ENCODE assay signal across 18 cellular contexts in the genomic region with DNA sequence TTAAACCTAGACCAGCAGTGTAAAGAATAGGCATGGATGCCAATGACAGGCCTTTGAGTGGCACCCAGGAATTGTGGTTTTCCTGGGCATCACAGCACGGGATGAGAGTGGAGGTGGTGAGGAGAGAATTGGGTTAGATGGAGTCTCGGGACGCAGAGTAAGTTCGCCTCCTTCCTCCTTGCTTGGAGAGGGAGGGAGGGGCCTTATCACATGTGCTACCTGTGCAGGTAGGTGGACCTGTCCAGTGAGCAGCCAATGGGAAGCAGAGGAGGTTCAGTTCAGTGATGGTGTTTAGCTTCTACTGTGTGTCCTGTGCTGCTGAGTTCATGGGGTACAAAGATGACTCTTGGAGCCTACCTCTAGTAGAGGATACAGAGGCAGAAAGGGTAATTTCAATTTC. TPM values are rescaled to one million over a fixed set of nuclear protein-coding genes. Genes with fewer than 3 reads are reported as not detected.
DNase-seq lines count a peak whose midpoint lies in the region; ATAC-seq, FAIRE-seq and TF ChIP-seq lines count a peak whose summit lies in the region.
"Had no signal": no experiment of that assay in that cellular context is flagged by ENCODE, and none has a peak within 500 bp of the region (broad histone marks: within the 10 kb centered on the region; RNA-seq: fewer than 3 reads in every experiment).

No MANE protein-coding gene starts in this region.

- H3K4me1 ChIP-seq in CD4-positive, CD25-positive, alpha-beta regulatory T cell (ENCODE audit: control insufficient read depth, insufficient read depth, low read length, poor library complexity, severe bottlenecking), result peaks cover 27% of the 10 kb centered on the region
- no peaks in the 10 kb centered on the region for H3K4me1 ChIP-seq in astrocyte (ENCODE audit: insufficient read depth, low read length)
- H3K4me1 ChIP-seq in subcutaneous abdominal adipose tissue (ENCODE audit: control insufficient read depth in 5 of 5, insufficient read depth in 5 of 5, low read length in 5 of 5), result peaks cover 5 to 42% (median 36%) of the 10 kb centered on the region in 5 donors
- H3K4me1 ChIP-seq: A549 had no signal

- FAIRE-seq in astrocyte (lab: Jason Lieb, UNC), result no peak
- FAIRE-seq: A549 had no signal

- intact Hi-C loops in activated CD4-positive, alpha-beta T cell treated with anti-CD3 and anti-CD28 coated beads for 36 hours (cut with DNase I, micrococcal nuclease), result no loop called here

- H4K20me1 ChIP-seq in astrocyte (ENCODE audit: insufficient read depth, low read length), result peaks cover 77% of the 10 kb centered on the region

- H3K4me3 Mint-ChIP-seq in CD4-positive, CD25-positive, alpha-beta regulatory T cell, result peak overlapping the region in 2 of 4 donors; percentile 5 to 13
- H3K4me3 Mint-ChIP-seq in astrocyte (ENCODE audit: unreplicated experiment) (peak overlapping the region; percentile 20), naive B cell (peak overlapping the region in 2 of 8 donors; percentile 0 to 76)
- H3K4me3 Mint-ChIP-seq in activated CD4-positive, alpha-beta T cell treated with anti-CD3 and anti-CD28 coated beads for 36 hours, result no peak overlapping the region
- H3K4me3 Mint-ChIP-seq: CD4-positive, alpha-beta T cell; GM23338 had no signal

- H2AFZ ChIP-seq in astrocyte (ENCODE audit: low read depth, low read length), result no peak overlapping the region
- H2AFZ ChIP-seq: GM23338 had no signal

- H3K36me3 ChIP-seq in CD4-positive, CD25-positive, alpha-beta regulatory T cell (ENCODE audit: control insufficient read depth, insufficient read depth, low read length), result no peaks in the 10 kb centered on the region
- no peaks in the 10 kb centered on the region for H3K36me3 ChIP-seq in astrocyte (ENCODE audit: insufficient read depth, low read length)
- peaks cover 0 to 5% (median 3%) of the 10 kb centered on the region in 5 donors for H3K36me3 ChIP-seq in subcutaneous abdominal adipose tissue (ENCODE audit: control insufficient read depth in 5 of 5, insufficient read depth in 5 of 5, low read length in 5 of 5)

- no peak for DNase-seq in CD4-positive, CD25-positive, alpha-beta regulatory T cell
- no peak for DNase-seq in astrocyte (ENCODE audit: low read depth)
- no peak for DNase-seq in naive B cell
- DNase-seq in activated CD4-positive, alpha-beta T cell treated with anti-CD3 and anti-CD28 coated beads for 36 hours, result no peak
- DNase-seq in SKM-1 (lab: John Stamatoyannopoulos, UW; ENCODE audit: unreplicated experiment), result no peak
- DNase-seq in activated naive CD4-positive, alpha-beta T cell (lab: John Stamatoyannopoulos, UW), result no peak
- no peak for DNase-seq in activated T-cell treated with anti-CD3 and anti-CD28 coated beads, Interleukin-2, amount 50 U/mL, for 1 hour
- DNase-seq: CD4-positive, alpha-beta T cell; DMS79 treated with DMSO at 0.1 percent for 48 hours; GDM1; KG1; NCI-H1092; NCI-H226; NCI-H526 had no signal

- no peak overlapping the region for H3K4me3 ChIP-seq in CD4-positive, CD25-positive, alpha-beta regulatory T cell (ENCODE audit: low read depth, low read length)
- H3K4me3 ChIP-seq in astrocyte (ENCODE audit: insufficient read depth, low read depth, low read length) (no peak overlapping the region), subcutaneous abdominal adipose tissue (ENCODE audit: low read depth in 1 of 5, low read length in 5 of 5) (no peak overlapping the region)
- H3K4me3 ChIP-seq: A549, GM23338 had no signal

- TF ChIP-seq CTCF in astrocyte (IDR thresholded peaks at IDR 0.05; ENCODE audit: insufficient read depth, low read depth, low read length), result no peak

- H3K4me2 ChIP-seq in astrocyte (ENCODE audit: low read length), result no peak overlapping the region
- H3K4me2 ChIP-seq: A549, GM23338 had no signal

- H3K79me2 ChIP-seq in astrocyte (ENCODE audit: insufficient read depth, low read length), result no peaks in the 10 kb centered on the region

- peaks cover 13% of the 10 kb centered on the region for H3K36me3 Mint-ChIP-seq in CD4-positive, CD25-positive, alpha-beta regulatory T cell
- H3K36me3 Mint-ChIP-seq in astrocyte (ENCODE audit: low read depth, unreplicated experiment), result peaks cover 13% of the 10 kb centered on the region
- H3K36me3 Mint-ChIP-seq in naive B cell, result no peaks in the 10 kb centered on the region
- H3K36me3 Mint-ChIP-seq in activated CD4-positive, alpha-beta T cell treated with anti-CD3 and anti-CD28 coated beads for 36 hours (ENCODE audit: low read depth), result no peaks in the 10 kb centered on the region

- H3K9me3 ChIP-seq in CD4-positive, CD25-positive, alpha-beta regulatory T cell (ENCODE audit: control insufficient read depth in 2 of 2, low read length in 2 of 2), result no peaks in the 10 kb centered on the region
- no peaks in the 10 kb centered on the region for H3K9me3 ChIP-seq in astrocyte (ENCODE audit: insufficient read depth, low read depth, low read length)
- H3K9me3 ChIP-seq in subcutaneous abdominal adipose tissue (ENCODE audit: control insufficient read depth in 5 of 5, low read length in 5 of 5), result no peaks in the 10 kb centered on the region
- H3K9me3 ChIP-seq: A549 had no signal

- H3K27me3 Mint-ChIP-seq in CD4-positive, CD25-positive, alpha-beta regulatory T cell, result no peaks in the 10 kb centered on the region
- H3K27me3 Mint-ChIP-seq in astrocyte (ENCODE audit: low read depth, unreplicated experiment) (no peaks in the 10 kb centered on the region), naive B cell (no peaks in the 10 kb centered on the region)
- no peaks in the 10 kb centered on the region for H3K27me3 Mint-ChIP-seq in activated CD4-positive, alpha-beta T cell treated with anti-CD3 and anti-CD28 coated beads for 36 hours
- H3K27me3 Mint-ChIP-seq: CD4-positive, alpha-beta T cell had no signal

- CTCF ChIA-PET in activated CD4-positive, alpha-beta T cell treated with anti-CD3 and anti-CD28 coated beads for 36 hours (lab: Charles Lee), result interaction anchor here (0.6 to 1.2 kb wide), 4 partner anchors 10 to 64 kb away, joined by 3 to 4 read pairs (median 4); no protein-coding TSS in a partner anchor

- POLR2A ChIA-PET in activated CD4-positive, alpha-beta T cell treated with anti-CD3 and anti-CD28 coated beads for 36 hours (lab: Charles Lee), result no interaction called here

- H3K27me3 ChIP-seq in CD4-positive, CD25-positive, alpha-beta regulatory T cell (ENCODE audit: control insufficient read depth, insufficient read depth, low read length), result no peaks in the 10 kb centered on the region
- H3K27me3 ChIP-seq in astrocyte (ENCODE audit: insufficient read depth, low read length) (peaks cover 13% of the 10 kb centered on the region), subcutaneous abdominal adipose tissue (ENCODE audit: control insufficient read depth in 5 of 5, insufficient read depth in 4 of 5, low read length in 5 of 5) (no peaks in the 10 kb centered on the region)

- no peaks in the 10 kb centered on the region for H3K9me3 Mint-ChIP-seq in CD4-positive, CD25-positive, alpha-beta regulatory T cell
- H3K9me3 Mint-ChIP-seq in astrocyte (ENCODE audit: unreplicated experiment) (peaks cover 2% of the 10 kb centered on the region), naive B cell (no peaks in the 10 kb centered on the region)
- no peaks in the 10 kb centered on the region for H3K9me3 Mint-ChIP-seq in activated CD4-positive, alpha-beta T cell treated with anti-CD3 and anti-CD28 coated beads for 36 hours (ENCODE audit: low read depth)
- H3K9me3 Mint-ChIP-seq: CD4-positive, alpha-beta T cell; GM23338 had no signal

- H3K4me1 Mint-ChIP-seq in CD4-positive, CD25-positive, alpha-beta regulatory T cell, result peaks cover 20 to 94% (median 74%) of the 10 kb centered on the region in 4 donors
- H3K4me1 Mint-ChIP-seq in astrocyte (ENCODE audit: low read depth, unreplicated experiment), result peaks cover 72% of the 10 kb centered on the region
- H3K4me1 Mint-ChIP-seq in naive B cell, result peaks cover 60 to 92% (median 86%) of the 10 kb centered on the region in 3 donors
- peaks cover 50% of the 10 kb centered on the region for H3K4me1 Mint-ChIP-seq in activated CD4-positive, alpha-beta T cell treated with anti-CD3 and anti-CD28 coated beads for 36 hours

- H3K27ac ChIP-seq in CD4-positive, CD25-positive, alpha-beta regulatory T cell (ENCODE audit: insufficient read depth, low read length, poor library complexity, severe bottlenecking), result no peak overlapping the region
- H3K27ac ChIP-seq in astrocyte (ENCODE audit: low read depth, low read length) (no peak overlapping the region), subcutaneous abdominal adipose tissue (ENCODE audit: low read depth, low read length) (peak overlapping the region; percentile 21)
- H3K27ac ChIP-seq: A549, RWPE1 had no signal

- peak overlapping the region in 2 of 3 donors; percentile 49 to 83 for H3K27ac Mint-ChIP-seq in CD4-positive, CD25-positive, alpha-beta regulatory T cell
- H3K27ac Mint-ChIP-seq in astrocyte (ENCODE audit: unreplicated experiment) (no peak overlapping the region), naive B cell (peak overlapping the region in 5 of 6 donors; percentile 34 to 87 (median 67))
- no peak overlapping the region for H3K27ac Mint-ChIP-seq in activated CD4-positive, alpha-beta T cell treated with anti-CD3 and anti-CD28 coated beads for 36 hours
- H3K27ac Mint-ChIP-seq: CD4-positive, alpha-beta T cell; GM23338 had no signal

- H3K9ac ChIP-seq in astrocyte (ENCODE audit: low read length), result no peak overlapping the region
- H3K9ac ChIP-seq in subcutaneous abdominal adipose tissue (ENCODE audit: low read length in 5 of 5), result no peak overlapping the region

- ATAC-seq in CD4-positive, CD25-positive, alpha-beta regulatory T cell (ENCODE audit: low read depth in 2 of 2), result no peak
- no peak for ATAC-seq in naive B cell (ENCODE audit: low read depth in 2 of 2)
- ATAC-seq in activated CD4-positive, alpha-beta T cell treated with anti-CD3 and anti-CD28 coated beads for 36 hours, result no peak
- ATAC-seq: A549, GM23338 had no signal

RNA-seq across cellular contexts. Expression of a gene that starts 14.9 kb away (rescaled TPM):
- total RNA-seq in CD4-positive, CD25-positive, alpha-beta regulatory T cell, result 64.3 TPM
- 10 to 100 TPM; 35.7 to 45.7 (median 41.2) TPM for polyA plus RNA-seq in CD4-positive, CD25-positive, alpha-beta regulatory T cell
- total RNA-seq in astrocyte, result 36.2 and 41.1 TPM in 2 replicates
- 10 to 100 TPM; 18.8 to 42.5 (median 32.3) TPM for polyA plus RNA-seq in naive B cell (ENCODE audit: low read depth in 6 of 6)
- 1 to 10 TPM; 4.3 to 6.9 TPM for total RNA-seq in activated CD4-positive, alpha-beta T cell treated with anti-CD3 and anti-CD28 coated beads for 36 hours

Comparison
In these comparisons a context has a peak if more than half of its experiments do, and no peak if none do; other contexts are left out.
1. H3K27ac Mint-ChIP-seq: peak in CD4-positive, CD25-positive, alpha-beta regulatory T cell (2 of 3) and naive B cell (5 of 6); none in astrocyte (single experiment) and activated CD4-positive, alpha-beta T cell treated with anti-CD3 and anti-CD28 coated beads for 36 hours (single experiment).